Comparison of ENCODE assay signal across 14 cellular contexts in the genomic region with DNA sequence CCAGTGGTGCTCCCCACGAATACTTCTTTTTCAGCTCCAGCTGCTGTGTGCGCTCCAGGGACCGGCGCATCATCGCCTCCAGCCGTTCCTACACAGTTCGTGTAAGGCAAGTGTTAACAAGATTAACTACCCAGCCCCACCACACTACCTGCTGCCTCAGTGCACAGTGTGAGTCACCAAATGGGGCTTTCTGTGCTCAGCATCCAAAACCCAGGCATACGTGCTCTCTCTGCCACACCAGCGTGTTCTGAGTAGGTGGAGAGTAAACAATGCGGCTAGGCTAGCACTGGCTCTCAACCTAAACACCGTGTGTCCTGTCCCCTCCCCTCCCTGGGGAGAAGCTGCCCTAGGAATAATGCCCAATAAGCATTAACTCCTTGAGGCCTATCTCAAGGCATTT.
DNase-seq lines count a peak whose midpoint lies in the region; ATAC-seq and TF ChIP-seq lines count a peak whose summit lies in the region.
"Had no signal": no experiment of that assay in that cellular context is flagged by ENCODE, and none has a peak within 500 bp of the region (broad histone marks: within the 10 kb centered on the region; RNA-seq: fewer than 3 reads in every experiment).

No MANE protein-coding gene starts in this region.

- H3K36me3 ChIP-seq in neural cell (ENCODE audit: insufficient read depth, low read length), result no peaks in the 10 kb centered on the region
- H3K36me3 ChIP-seq: ovary had no signal

- TF ChIP-seq CTCF in VCaP (conservative IDR thresholded peaks at IDR 0.05) (no peak), neural cell (IDR thresholded peaks at IDR 0.05; ENCODE audit: poor library complexity, severe bottlenecking) (no peak)

- H3K4me2 ChIP-seq in neural cell (ENCODE audit: low read length), result no peak overlapping the region

- H3K27ac ChIP-seq in VCaP, result peak overlapping the region; percentile 74
- peak overlapping the region; percentile 85 for H3K27ac ChIP-seq in neural cell (ENCODE audit: low read length)
- H3K27ac ChIP-seq: ovary, testis had no signal

- TF ChIP-seq RAD21 in neural cell (conservative IDR thresholded peaks at IDR 0.05), result no peak

- no peaks in the 10 kb centered on the region for H3K79me2 ChIP-seq in neural cell (replicated peaks; ENCODE audit: insufficient read depth, low read length)

- no peaks in the 10 kb centered on the region for H4K20me1 ChIP-seq in neural cell (ENCODE audit: insufficient read depth)

- no peaks in the 10 kb centered on the region for H3F3A ChIP-seq in neural cell (ENCODE audit: insufficient read depth, low read length, poor library complexity, severe bottlenecking)

- DNase-seq in DMS79 treated with DMSO at 0.1 percent for 48 hours (lab: John Stamatoyannopoulos, UW) (peak; percentile 4), DMS79 (lab: John Stamatoyannopoulos, UW) (no peak), NOMO-1 treated with dmso at 0.1 percent for 144 hours (lab: John Stamatoyannopoulos, UW; ENCODE audit: unreplicated experiment) (no peak), activated gamma-delta T cell treated with Interleukin-2 at 50 U/mL for 16 hours (no peak)
- no peak for DNase-seq in activated CD4-positive, CD25-positive, alpha-beta regulatory T cell (lab: John Stamatoyannopoulos, UW)
- DNase-seq: activated T-cell treated with anti-CD3 and anti-CD28 coated beads, Interleukin-2, amount 50 U/mL, for 24 hours; ovary; stimulated activated CD4-positive, alpha-beta T cell treated with anti-CD3 and anti-CD28 coated beads, Interleukin-4, amount 100 ng/mL, for 4 hours; T-helper 9 cell; testis had no signal

- H3K9me3 ChIP-seq in neural cell (ENCODE audit: low read length), result no peaks in the 10 kb centered on the region
- H3K9me3 ChIP-seq: ovary, testis had no signal

- no peak overlapping the region for H3K4me3 ChIP-seq in neural cell (ENCODE audit: low read length)
- H3K4me3 ChIP-seq: K562, ovary, testis had no signal

- H3K9me2 ChIP-seq in neural cell (ENCODE audit: insufficient read depth, low read length), result no peaks in the 10 kb centered on the region

- no peak overlapping the region for H2AFZ ChIP-seq in neural cell (ENCODE audit: low read depth, low read length)

- peak; percentile 57 for ATAC-seq in HG03432 (IDR thresholded peaks at IDR 0.05; ENCODE audit: unreplicated experiment)
- ATAC-seq: K562 had no signal

- no peak for TF ChIP-seq EP300 in neural cell (conservative IDR thresholded peaks at IDR 0.05; ENCODE audit: poor library complexity, severe bottlenecking)

- H3K27me3 ChIP-seq in neural cell (ENCODE audit: insufficient read depth, low read depth, low read length), result no peaks in the 10 kb centered on the region
- H3K27me3 ChIP-seq: ovary, testis had no signal

- H3K9ac ChIP-seq in neural cell (ENCODE audit: low read length), result peak overlapping the region; percentile 9

TF ChIP-seq in neural cell, 6 proteins besides CTCF, POLR2A, EP300 and RAD21:
- TF ChIP-seq TAF1 (IDR thresholded peaks at IDR 0.05; ENCODE audit: low read depth) (no peak), MXI1 (conservative IDR thresholded peaks at IDR 0.05; ENCODE audit: poor library complexity, severe bottlenecking) (no peak), SMC3 (conservative IDR thresholded peaks at IDR 0.05; ENCODE audit: poor library complexity) (no peak), EZH2 (IDR thresholded peaks at IDR 0.05; ENCODE audit: borderline replicate concordance, insufficient read depth, low read length, poor library complexity, severe bottlenecking) (no peak), POLR2AphosphoS5 (IDR thresholded peaks at IDR 0.05) (no peak)
- TF ChIP-seq, protein P1, sequence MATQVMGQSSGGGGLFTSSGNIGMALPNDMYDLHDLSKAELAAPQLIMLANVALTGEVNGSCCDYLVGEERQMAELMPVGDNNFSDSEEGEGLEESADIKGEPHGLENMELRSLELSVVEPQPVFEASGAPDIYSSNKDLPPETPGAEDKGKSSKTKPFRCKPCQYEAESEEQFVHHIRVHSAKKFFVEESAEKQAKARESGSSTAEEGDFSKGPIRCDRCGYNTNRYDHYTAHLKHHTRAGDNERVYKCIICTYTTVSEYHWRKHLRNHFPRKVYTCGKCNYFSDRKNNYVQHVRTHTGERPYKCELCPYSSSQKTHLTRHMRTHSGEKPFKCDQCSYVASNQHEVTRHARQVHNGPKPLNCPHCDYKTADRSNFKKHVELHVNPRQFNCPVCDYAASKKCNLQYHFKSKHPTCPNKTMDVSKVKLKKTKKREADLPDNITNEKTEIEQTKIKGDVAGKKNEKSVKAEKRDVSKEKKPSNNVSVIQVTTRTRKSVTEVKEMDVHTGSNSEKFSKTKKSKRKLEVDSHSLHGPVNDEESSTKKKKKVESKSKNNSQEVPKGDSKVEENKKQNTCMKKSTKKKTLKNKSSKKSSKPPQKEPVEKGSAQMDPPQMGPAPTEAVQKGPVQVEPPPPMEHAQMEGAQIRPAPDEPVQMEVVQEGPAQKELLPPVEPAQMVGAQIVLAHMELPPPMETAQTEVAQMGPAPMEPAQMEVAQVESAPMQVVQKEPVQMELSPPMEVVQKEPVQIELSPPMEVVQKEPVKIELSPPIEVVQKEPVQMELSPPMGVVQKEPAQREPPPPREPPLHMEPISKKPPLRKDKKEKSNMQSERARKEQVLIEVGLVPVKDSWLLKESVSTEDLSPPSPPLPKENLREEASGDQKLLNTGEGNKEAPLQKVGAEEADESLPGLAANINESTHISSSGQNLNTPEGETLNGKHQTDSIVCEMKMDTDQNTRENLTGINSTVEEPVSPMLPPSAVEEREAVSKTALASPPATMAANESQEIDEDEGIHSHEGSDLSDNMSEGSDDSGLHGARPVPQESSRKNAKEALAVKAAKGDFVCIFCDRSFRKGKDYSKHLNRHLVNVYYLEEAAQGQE (IDR thresholded peaks at IDR 0.05; ENCODE audit: borderline replicate concordance), result no peak
